23 cellular contexts compared by ENCODE assay signal in genomic region chr2:102101844-102102635, GRCh38. TPM values are rescaled to one million over a fixed set of nuclear protein-coding genes. Genes with fewer than 3 reads are reported as not detected.
DNase-seq lines count a peak whose midpoint lies in the region; ATAC-seq, FAIRE-seq and TF ChIP-seq lines count a peak whose summit lies in the region.
"Had no signal": no experiment of that assay in that cellular context is flagged by ENCODE, and none has a peak within 500 bp of the region (broad histone marks: within the 10 kb centered on the region; RNA-seq: fewer than 3 reads in every experiment).

No MANE protein-coding gene starts in this region.

- peak overlapping the region; percentile 68 for H3K27ac Mint-ChIP-seq in mesothelial cell of epicardium
- H3K27ac Mint-ChIP-seq: CD8-positive, alpha-beta T cell; GM23338 had no signal

- in situ Hi-C loops in GM13977 (cut with MboI; ENCODE audit: low pct_unique_long_range_greater_than_20kb, low sequenced_read_pairs, unreplicated experiment), result no loop called here

- WGBS in upper lobe of left lung, 2 donors, result 67 to 72% methylated on average over 4 of the region's 4 CpGs

- H3K27ac ChIP-seq in left ventricle myocardium inferior (replicated peaks) (no peak overlapping the region), upper lobe of left lung (peak overlapping the region in 1 of 4 donors; percentile 64)
- H3K27ac ChIP-seq: BLaER1 had no signal

- H3K9me3 ChIP-seq in left ventricle myocardium inferior (replicated peaks), result peaks cover 11% of the 10 kb centered on the region
- no peaks in the 10 kb centered on the region for H3K9me3 ChIP-seq in upper lobe of left lung

- no peak overlapping the region for H3K4me3 ChIP-seq in left ventricle myocardium inferior
- no peak overlapping the region for H3K4me3 ChIP-seq in fibroblast of the aortic adventitia (ENCODE audit: low read depth, low read length)
- no peak overlapping the region for H3K4me3 ChIP-seq in upper lobe of left lung
- H3K4me3 ChIP-seq: BLaER1, GM23338, MG63 had no signal

- ATAC-seq in left ventricle myocardium superior, result peak; percentile 27
- no peak for ATAC-seq in upper lobe of left lung (ENCODE audit: low FRiP score in 2 of 2)
- ATAC-seq: CD8-positive, alpha-beta T cell; GM23338; HCT116; PC-3 had no signal

- H3K27me3 ChIP-seq in left ventricle myocardium inferior (ENCODE audit: low read depth) (no peaks in the 10 kb centered on the region), upper lobe of left lung (no peaks in the 10 kb centered on the region)
- H3K27me3 ChIP-seq: BLaER1, MG63 had no signal

- peak; percentile 26 to 81 (median 43) for TF ChIP-seq EP300 in upper lobe of left lung (IDR thresholded peaks at IDR 0.05)

- intact Hi-C loops in left ventricle myocardium superior (cut with micrococcal nuclease) (no loop called here), left ventricle myocardium inferior (cut with micrococcal nuclease) (no loop called here)

- H3K4me3 Mint-ChIP-seq in mesothelial cell of epicardium, result no peak overlapping the region
- H3K4me3 Mint-ChIP-seq: CD8-positive, alpha-beta T cell; GM23338 had no signal

- no peaks in the 10 kb centered on the region for H3K27me3 Mint-ChIP-seq in mesothelial cell of epicardium (ENCODE audit: low read depth)

- H3K9me3 Mint-ChIP-seq in mesothelial cell of epicardium, result peaks cover 7% of the 10 kb centered on the region
- H3K9me3 Mint-ChIP-seq: CD8-positive, alpha-beta T cell had no signal

- TF ChIP-seq CTCF in left ventricle myocardium inferior (IDR thresholded peaks at IDR 0.05; ENCODE audit: borderline replicate concordance), result no peak
- TF ChIP-seq CTCF in fibroblast of the aortic adventitia (IDR thresholded peaks at IDR 0.05; ENCODE audit: insufficient read depth, low read length), result no peak
- no peak for TF ChIP-seq CTCF in mesothelial cell of epicardium (IDR thresholded peaks at IDR 0.05; ENCODE audit: unreplicated experiment)
- no peak for TF ChIP-seq CTCF in upper lobe of left lung (IDR thresholded peaks at IDR 0.05)
- TF ChIP-seq CTCF in D721Med (IDR thresholded peaks at IDR 0.05; ENCODE audit: insufficient read depth, missing control alignments), result no peak
- no peak for TF ChIP-seq CTCF in GM13977 (IDR thresholded peaks at IDR 0.05; ENCODE audit: extremely low read depth, insufficient read depth, missing control alignments)

- H3K36me3 ChIP-seq in left ventricle myocardium inferior (no peaks in the 10 kb centered on the region), upper lobe of left lung (no peaks in the 10 kb centered on the region)
- H3K36me3 ChIP-seq: BLaER1, MG63 had no signal

- no peak for DNase-seq in left ventricle myocardium superior
- no peak for DNase-seq in left ventricle myocardium inferior
- DNase-seq in fibroblast of the aortic adventitia (ENCODE audit: low read depth), result peak; percentile 62
- no peak for DNase-seq in mesothelial cell of epicardium (ENCODE audit: low spot score in 2 of 2, unreplicated experiment in 2 of 2)
- no peak for DNase-seq in upper lobe of left lung
- DNase-seq in DMS 273 treated with DMSO at 0.1 percent for 48 hours (lab: John Stamatoyannopoulos, UW), result no peak
- DNase-seq in D721Med (ENCODE audit: insufficient read length, low spot score), result no peak
- DNase-seq in GM13977 (ENCODE audit: low spot score), result no peak
- DNase-seq: 8988T; CD8-positive, alpha-beta T cell; GF-D8; Karpas-422; MG63; NCI-H1092; NCI-H146; NCI-H2081; NCI-H510A treated with DMSO at 0.1 percent for 48 hours; NCI-H82; PC-3 had no signal

- H3K4me1 ChIP-seq in left ventricle myocardium inferior (peaks cover 24% of the 10 kb centered on the region), upper lobe of left lung (peaks cover 3 to 23% (median 22%) of the 10 kb centered on the region in 4 donors)

- FAIRE-seq in D721Med (lab: Jason Lieb, UNC), result no peak
- FAIRE-seq: GM12891 had no signal

- TF ChIP-seq POLR2A in upper lobe of left lung (IDR thresholded peaks at IDR 0.05), result no peak

- peaks cover 24% of the 10 kb centered on the region for H3K4me1 Mint-ChIP-seq in mesothelial cell of epicardium
- H3K4me1 Mint-ChIP-seq: GM23338 had no signal

- H3K36me3 Mint-ChIP-seq in mesothelial cell of epicardium, result no peaks in the 10 kb centered on the region
- H3K36me3 Mint-ChIP-seq: CD8-positive, alpha-beta T cell had no signal

RNA-seq across cellular contexts. Expression of gene IL1R1, which starts 40.5 kb away (rescaled TPM):
- total RNA-seq in left ventricle myocardium superior, result 20.9 TPM
- total RNA-seq in left ventricle myocardium inferior, result 22.6 TPM
- total RNA-seq in fibroblast of the aortic adventitia (ENCODE audit: low replicate concordance), result 150 and 152 TPM in 2 replicates
- total RNA-seq in mesothelial cell of epicardium, result 10.8 to 13.6 TPM (median 13.3 TPM) in 3 replicates
- total RNA-seq in upper lobe of left lung, result 100 to 1,000 TPM in 3 of 6 donors, 10 to 100 TPM in 3; 48.2 to 148 (median 111) TPM
